Comparison of ENCODE assay signal across 8 cellular contexts in the genomic region with DNA sequence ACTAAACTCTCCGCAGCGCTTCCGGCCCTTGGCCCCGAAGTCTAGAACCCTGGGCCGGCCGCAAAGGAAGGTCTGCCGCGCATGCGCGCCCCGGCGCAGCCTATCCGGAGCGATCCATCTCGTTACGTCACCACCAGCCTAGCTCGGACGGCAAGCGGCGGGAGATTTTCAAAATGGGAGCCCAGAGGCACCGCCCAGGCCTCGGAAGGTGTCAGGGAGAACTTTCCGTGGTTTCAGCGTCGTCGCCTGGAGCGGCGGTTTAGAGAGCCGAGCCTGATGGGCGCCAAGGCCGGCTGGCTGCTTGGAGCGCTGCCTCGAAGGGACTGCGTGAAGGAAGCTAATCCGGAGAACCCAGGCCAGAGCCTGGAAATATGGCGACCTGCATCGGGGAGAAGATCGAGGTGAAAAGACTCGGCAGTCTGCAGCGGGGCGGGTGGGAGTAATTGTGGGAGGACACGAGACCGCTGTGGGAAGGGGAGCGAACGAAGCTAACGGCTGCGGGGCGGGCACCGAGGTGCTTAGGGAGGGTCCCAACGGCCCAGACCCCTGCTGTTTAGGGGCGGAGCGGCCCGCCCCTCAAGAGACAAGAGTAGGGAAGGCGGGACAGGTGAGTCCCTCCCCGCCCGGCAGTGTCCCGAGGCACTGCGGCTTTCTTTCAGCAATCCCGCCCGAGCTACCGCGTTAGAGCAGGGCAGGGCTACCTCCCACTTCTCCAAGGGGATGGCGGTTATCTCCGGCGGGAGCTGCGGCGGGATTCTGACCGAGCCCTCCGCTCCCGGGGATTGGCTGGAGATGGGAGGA. TPM values are rescaled to one million over a fixed set of nuclear protein-coding genes. Genes with fewer than 3 reads are reported as not detected.
DNase-seq lines count a peak whose midpoint lies in the region; ATAC-seq and TF ChIP-seq lines count a peak whose summit lies in the region.

TSS of gene PLK4 (plus strand) at position 130 of the 801 bp plus-strand sequence. CDS start at position 372, 242 bp downstream.

- H3K79me2 ChIP-seq in hepatocyte: peaks cover 13% of the 10 kb centered on the region

- no peaks in the 10 kb centered on the region for H3K36me3 ChIP-seq in hepatocyte (replicated peaks; ENCODE audit: insufficient read depth, low read depth)
- no peaks in the 10 kb centered on the region for H3K36me3 ChIP-seq in rectal smooth muscle tissue (ENCODE audit: control insufficient read depth, insufficient read depth, low read length)

- H3K27me3 ChIP-seq in hepatocyte: no peaks in the 10 kb centered on the region
- no peaks in the 10 kb centered on the region for H3K27me3 ChIP-seq in rectal smooth muscle tissue (ENCODE audit: control insufficient read depth, insufficient read depth, low read length)

- H3K4me3 ChIP-seq in hepatocyte (peak within 1 kb of the TSS; percentile 42), rectal smooth muscle tissue (ENCODE audit: low read length) (peak within 1 kb of the TSS; percentile 96)

- peak within 1 kb of the TSS; percentile 97 for H2AFZ ChIP-seq in hepatocyte

- H3K4me2 ChIP-seq in hepatocyte: peak within 1 kb of the TSS; percentile 87

- under 1% methylated on average over 55 of the region's 70 CpGs for whole genome bisulfite sequencing in hepatocyte (ENCODE audit: low lambda C conversion rate, missing lambda C conversion rate)

- peak; percentile 63 for DNase-seq in NCI-H2081 treated with DMSO at 0.1 percent for 48 hours (lab: John Stamatoyannopoulos, UW)
- DNase-seq in T1000 (lab: John Stamatoyannopoulos, UW): peak; percentile 84
- peak; percentile 98 for DNase-seq in astrocyte of the hippocampus (ENCODE audit: low read depth, low spot score)
- DNase-seq in hepatocyte (ENCODE audit: low spot score): peak; percentile 99

- no peaks in the 10 kb centered on the region for H4K20me1 ChIP-seq in hepatocyte (ENCODE audit: insufficient read depth, poor library complexity, severe bottlenecking)

- no peaks in the 10 kb centered on the region for H3K4me1 ChIP-seq in hepatocyte (ENCODE audit: insufficient read depth)
- H3K4me1 ChIP-seq in rectal smooth muscle tissue (ENCODE audit: control insufficient read depth, insufficient read depth, low read length): peaks cover 4% of the 10 kb centered on the region

- peak within 1 kb of the TSS; percentile 98 for H3K27ac ChIP-seq in 22Rv1
- peak within 1 kb of the TSS; percentile 88 for H3K27ac ChIP-seq in hepatocyte
- H3K27ac ChIP-seq in rectal smooth muscle tissue (ENCODE audit: low read depth, low read length): peak within 1 kb of the TSS; percentile 84

- H3K9me2 ChIP-seq in hepatocyte (replicated peaks; ENCODE audit: insufficient read depth): no peaks in the 10 kb centered on the region

- H3K9ac ChIP-seq in rectal smooth muscle tissue (ENCODE audit: low read length): peak within 1 kb of the TSS; percentile 81

- TF ChIP-seq CTCF in 22Rv1 (IDR thresholded peaks at IDR 0.05) (0 out of 2 replicates have a peak, but pooled peaks have one; percentile 6), hepatocyte (IDR thresholded peaks at IDR 0.05; ENCODE audit: poor library complexity) (no peak)

- no peaks in the 10 kb centered on the region for H3K9me3 ChIP-seq in hepatocyte (ENCODE audit: low read depth)

- peak; percentile 94 for ATAC-seq in GM18519 (IDR thresholded peaks at IDR 0.05; ENCODE audit: low FRiP score, unreplicated experiment)
- ATAC-seq in HG03045 (IDR thresholded peaks at IDR 0.05; ENCODE audit: unreplicated experiment): peak; percentile 94

RNA-seq across cellular contexts. Expression of gene PLK4, which starts in this region (rescaled TPM):
- total RNA-seq in hepatocyte: 5.3 and 5.7 TPM in 2 replicates
- 3.3 and 5.4 TPM in 2 replicates for polyA plus RNA-seq in hepatocyte

Comparison
In these comparisons a context has a peak if more than half of its experiments do, and no peak if none do; other contexts are left out.
1. Peak in every context shown above with its lines: DNase-seq, ATAC-seq, H3K4me3 ChIP-seq and H3K27ac ChIP-seq.